In genomic region chr6:11968241-11968806, GRCh38 we compare ENCODE assay signal across 1 cellular context.
TF ChIP-seq lines count a peak whose summit lies in the region.

No MANE protein-coding gene starts in this region.

TF ChIP-seq in K562, 482 proteins besides CTCF, POLR2A, EP300 and RAD21 (continued from another document and continues in another):
- peak; percentile 88 for TF ChIP-seq PKNOX1 (IDR thresholded peaks at IDR 0.05)
- peak; percentile 81 to 84 for TF ChIP-seq KDM1A (IDR thresholded peaks at IDR 0.05)
- TF ChIP-seq ZNF23 (CRISPR knock-in tag; IDR thresholded peaks at IDR 0.05): no peak
- TF ChIP-seq MTA2 (IDR thresholded peaks at IDR 0.05; ENCODE audit: low read depth): peak; percentile 69
- peak; percentile 56; the same call in 1 of the 2 replicates for TF ChIP-seq HMBOX1 (IDR thresholded peaks at IDR 0.05)
- 0 out of 4 replicates have a peak, but pooled peaks of 1 of the 2 experiments have one; percentile 25 for TF ChIP-seq ZMIZ1 (IDR thresholded peaks at IDR 0.05; ENCODE audit: low read depth in 2 of 2, low read length in 2 of 2)
- TF ChIP-seq ZBTB12 (CRISPR knock-in tag; IDR thresholded peaks at IDR 0.05): no peak
- TF ChIP-seq PML (IDR thresholded peaks at IDR 0.05; ENCODE audit: low read length): peak; percentile 48; the same call in 1 of the 2 replicates
- TF ChIP-seq PHF21A (IDR thresholded peaks at IDR 0.05; ENCODE audit: borderline replicate concordance, low read depth): no peak; the same call in 1 of the 2 replicates
- TF ChIP-seq ZNF592 (IDR thresholded peaks at IDR 0.05): peak; percentile 33; the same call in 1 of the 2 replicates
- TF ChIP-seq MEIS2 (IDR thresholded peaks at IDR 0.05; ENCODE audit: partially characterized antibody): peak; percentile 72
- TF ChIP-seq PHF20 (IDR thresholded peaks at IDR 0.05; ENCODE audit: partially characterized antibody): no peak
- no peak for TF ChIP-seq SMAD3 (CRISPR knock-in tag; conservative IDR thresholded peaks at IDR 0.05)
- peak; percentile 62 for TF ChIP-seq HDAC2 (IDR thresholded peaks at IDR 0.05)
- peak; percentile 84 for TF ChIP-seq SMARCE1 (IDR thresholded peaks at IDR 0.05)
- no peak for TF ChIP-seq ETS1 (conservative IDR thresholded peaks at IDR 0.05; ENCODE audit: control insufficient read depth, low read depth, low read length)
- TF ChIP-seq ARID2 (IDR thresholded peaks at IDR 0.05): no peak
- TF ChIP-seq CC2D1A (IDR thresholded peaks at IDR 0.05): peak; percentile 25; the same call in 1 of the 2 replicates
- peak; percentile 86 for TF ChIP-seq CBFA2T3 (IDR thresholded peaks at IDR 0.05)
- no peak for TF ChIP-seq SMC3 (conservative IDR thresholded peaks at IDR 0.05; ENCODE audit: insufficient read depth, low read depth, low read length)
- peak; percentile 16 to 24 for TF ChIP-seq AFF1 (IDR thresholded peaks at IDR 0.05; ENCODE audit: low read depth in 1 of 2, partially characterized antibody in 2 of 2)
- TF ChIP-seq IRF9 (tag; IDR thresholded peaks at IDR 0.05): no peak
- peak; percentile 43 for TF ChIP-seq ATF3 (IDR thresholded peaks at IDR 0.05)
- no peak for TF ChIP-seq ATF3 (CRISPR knock-in tag; conservative IDR thresholded peaks at IDR 0.05)
- no peak for TF ChIP-seq BACH1 (tag; IDR thresholded peaks at IDR 0.05)
- no peak for TF ChIP-seq TBP (optimal IDR thresholded peaks at IDR 0.05; ENCODE audit: low read depth, low read length)
- no peak for TF ChIP-seq NR2F6 (CRISPR knock-in tag; IDR thresholded peaks at IDR 0.05)
- no peak for TF ChIP-seq GTF2E2 (tag; IDR thresholded peaks at IDR 0.05)
- peak; percentile 23; the same call in 1 of the 2 replicates for TF ChIP-seq ZNF263 (CRISPR knock-in tag; IDR thresholded peaks at IDR 0.05; ENCODE audit: borderline replicate concordance)
- no peak for TF ChIP-seq STAT5B (CRISPR knock-in tag; IDR thresholded peaks at IDR 0.05)
- TF ChIP-seq RBM17 (IDR thresholded peaks at IDR 0.05; ENCODE audit: borderline replicate concordance, low read depth, low read length): no peak
- TF ChIP-seq ZBTB7A (IDR thresholded peaks at IDR 0.05; ENCODE audit: borderline replicate concordance, control insufficient read depth, low read depth, low read length): no peak
- peak; percentile 67 for TF ChIP-seq BRD9 (IDR thresholded peaks at IDR 0.05; ENCODE audit: low read depth, partially characterized antibody)
- TF ChIP-seq ADNP (tag; IDR thresholded peaks at IDR 0.05): peak; percentile 60
- TF ChIP-seq LCOR (CRISPR knock-in tag; IDR thresholded peaks at IDR 0.05): 0 out of 2 replicates have a peak, but pooled peaks have one; percentile 26
- TF ChIP-seq MTA3 (IDR thresholded peaks at IDR 0.05; ENCODE audit: borderline replicate concordance): peak; percentile 58
- TF ChIP-seq STAT6 (CRISPR knock-in tag; IDR thresholded peaks at IDR 0.05): no peak
